ENCODE assay signal across 6 cellular contexts in the genomic region with DNA sequence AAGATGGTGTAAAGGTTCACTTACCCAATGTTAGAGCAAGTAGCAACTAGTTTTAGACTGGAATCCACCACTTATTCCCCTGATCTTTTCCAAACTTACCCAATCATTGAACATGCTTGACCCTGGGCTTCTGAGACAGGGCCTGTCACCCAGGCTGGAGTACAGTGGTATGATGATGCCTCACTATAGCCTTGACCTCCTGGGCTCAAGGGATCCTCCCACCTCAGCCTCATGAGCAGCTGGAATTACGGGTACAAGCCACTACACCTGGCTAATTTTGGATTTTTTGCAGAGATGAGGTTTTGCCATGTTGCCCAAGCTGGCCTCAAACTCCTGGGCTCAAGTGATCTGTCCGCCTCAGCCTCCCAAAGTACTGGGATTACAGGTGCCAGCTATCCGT. TPM values are rescaled to one million over a fixed set of nuclear protein-coding genes. Genes with fewer than 3 reads are reported as not detected.
DNase-seq lines count a peak whose midpoint lies in the region; ATAC-seq and TF ChIP-seq lines count a peak whose summit lies in the region.
"Not testable (repeated sequence)": the region's sequence is repeated elsewhere in the genome, so short reads cannot be mapped to it uniquely, and the experiment has no call there.
"Had no signal": no experiment of that assay in that cellular context is flagged by ENCODE, and none has a peak within 500 bp of the region (broad histone marks: within the 10 kb centered on the region; RNA-seq: fewer than 3 reads in every experiment).

No MANE protein-coding gene starts in this region.

- H4K5ac ChIP-seq in IMR-90 (ENCODE audit: low read depth, low read length) = not testable (repeated sequence)

- not testable (repeated sequence) for H3K56ac ChIP-seq in IMR-90 (ENCODE audit: extremely low read depth, insufficient read depth, low read length)

- H4K8ac ChIP-seq in IMR-90 (ENCODE audit: low read depth in 2 of 2, low read length in 2 of 2) = not testable (repeated sequence)

- TF ChIP-seq RAD21 in IMR-90 (IDR thresholded peaks at IDR 0.05; ENCODE audit: low read length) = not testable (repeated sequence)

- not testable (repeated sequence) for DNase-seq in IMR-90; epithelial cell of prostate (ENCODE audit: low read depth, low spot score); foreskin keratinocyte; left lung; omental fat pad (ENCODE audit: low spot score)

- not testable (repeated sequence) for H2BK20ac ChIP-seq in IMR-90 (ENCODE audit: low read depth, low read length)

- not testable (repeated sequence) for BruUV-seq in IMR-90 (replicated peaks; lab: Mats Ljungman, UMichigan)

- not testable (repeated sequence) for H4K91ac ChIP-seq in IMR-90 (ENCODE audit: insufficient read depth, low read depth, low read length)

- not testable (repeated sequence) for H2AK9ac ChIP-seq in IMR-90 (replicated peaks; ENCODE audit: low read depth, low read length, poor library complexity)

- H2BK5ac ChIP-seq in IMR-90 (ENCODE audit: low read depth, low read length, poor library complexity, severe bottlenecking) = not testable (repeated sequence)

- H3K9me3 ChIP-seq in IMR-90 (ENCODE audit: control insufficient read depth, insufficient read depth, low read length); left lung: not testable (repeated sequence)

- H3K9me1 ChIP-seq in IMR-90 (ENCODE audit: insufficient read depth, low read length) = not testable (repeated sequence)

- not testable (repeated sequence) for H3K18ac ChIP-seq in IMR-90 (ENCODE audit: low read depth, low read length)

- H4K20me1 ChIP-seq in IMR-90 (ENCODE audit: insufficient read depth, low read length) = not testable (repeated sequence)

- dilution Hi-C loops in IMR-90 (cut with HindIII; ENCODE audit: low sequenced_read_pairs, unreplicated experiment) = not testable (repeated sequence)

- not testable (repeated sequence) for H3K9ac ChIP-seq in IMR-90 (ENCODE audit: low read depth, low read length)

- H3K36me3 ChIP-seq in IMR-90 (ENCODE audit: control insufficient read depth, insufficient read depth, low read length) = not testable (repeated sequence)
- peaks cover 0 to 10% of the 10 kb centered on the region in 2 donors for H3K36me3 ChIP-seq in left lung

- not testable (repeated sequence) for TF ChIP-seq CTCF in IMR-90 (conservative IDR thresholded peaks at IDR 0.05; ENCODE audit: low read depth, low read length); foreskin keratinocyte (conservative IDR thresholded peaks at IDR 0.05); left lung (IDR thresholded peaks at IDR 0.05); omental fat pad (IDR thresholded peaks at IDR 0.05)

- not testable (repeated sequence) for H3K4ac ChIP-seq in IMR-90 (ENCODE audit: low read depth, low read length)

- H3K4me2 ChIP-seq in IMR-90 (ENCODE audit: low read depth, low read length) = not testable (repeated sequence)

- H3K23ac ChIP-seq in IMR-90 (ENCODE audit: low read depth, low read length) = not testable (repeated sequence)

- H3K4me1 ChIP-seq in IMR-90 (ENCODE audit: control insufficient read depth, insufficient read depth, low read length); foreskin keratinocyte; left lung: not testable (repeated sequence)

- H2BK15ac ChIP-seq in IMR-90 (ENCODE audit: low read depth, low read length) = not testable (repeated sequence)

- CTCF ChIA-PET in IMR-90 (lab: Yijun Ruan, JAX) = not testable (repeated sequence)

- H3K27me3 ChIP-seq in IMR-90 (ENCODE audit: control insufficient read depth, insufficient read depth, low read length); foreskin keratinocyte; left lung: not testable (repeated sequence)

- H3K79me1 ChIP-seq in IMR-90 (ENCODE audit: low read depth in 1 of 2, low read length in 2 of 2) = not testable (repeated sequence)

- not testable (repeated sequence) for H3K4me3 ChIP-seq in IMR-90 (ENCODE audit: insufficient read depth, low read depth, low read length); left lung

- not testable (repeated sequence) for TF ChIP-seq POLR2A in IMR-90 (IDR thresholded peaks at IDR 0.05; ENCODE audit: low read depth, low read length)

- not testable (repeated sequence) for H3K27ac ChIP-seq in IMR-90 (ENCODE audit: insufficient read depth, low read length); foreskin keratinocyte; left lung
- H3K27ac ChIP-seq in epithelial cell of prostate = peak overlapping the region; percentile 50

- POLR2A ChIA-PET in IMR-90 (lab: Charles Lee; ENCODE audit: unreplicated experiment) = not testable (repeated sequence)

- no CpG with 5 or more reads among the region's 3 CpGs for WGBS in IMR-90 (ENCODE audit: extremely low coverage in 2 of 2, insufficient read length in 1 of 2), 2 experiments

- H2AFZ ChIP-seq in IMR-90 (replicated peaks; ENCODE audit: low read length, poor library complexity) = not testable (repeated sequence)

- not testable (repeated sequence) for H2AK5ac ChIP-seq in IMR-90 (ENCODE audit: low read depth, low read length)

- not testable (repeated sequence) for H2BK120ac ChIP-seq in IMR-90 (ENCODE audit: low read depth, low read length)

- intact Hi-C loops in IMR-90 (cut with micrococcal nuclease); left lung (cut with DNase I): not testable (repeated sequence)

- ATAC-seq in IMR-90 (ENCODE audit: low read depth) (0 out of 2 replicates have a peak, but pooled peaks have one; percentile 6), foreskin keratinocyte (peak; percentile 14), left lung (peak; percentile 7), omental fat pad (ENCODE audit: low FRiP score) (peak; percentile 67)

- in situ Hi-C loops in IMR-90 (cut with MboI; ENCODE audit: low sequenced_read_pairs) = not testable (repeated sequence)

- not testable (repeated sequence) for H3K14ac ChIP-seq in IMR-90 (replicated peaks; ENCODE audit: low read depth, low read length)

RNA-seq across cellular contexts. Expression of gene POMZP3, which starts 14.8 kb away (rescaled TPM):
- total RNA-seq in IMR-90 (2012; rRNA removed) = 1.1 and 1.4 TPM in 2 replicates
- polyA plus RNA-seq in IMR-90 (2012; rRNA removed) = 4.8 and 5.2 TPM in 2 replicates
- polyA plus RNA-seq in IMR-90 (2012; cell fraction: cytosol; rRNA removed) = 3.0 and 3.1 TPM in 2 replicates
- 4.0 and 4.1 TPM in 2 replicates for polyA plus RNA-seq in IMR-90 (2012; cell fraction: nucleus; rRNA removed; ENCODE audit: low replicate concordance)
- 5.0 and 5.7 TPM in 2 replicates for total RNA-seq in foreskin keratinocyte
- polyA plus RNA-seq in foreskin keratinocyte = 5.9 and 7.4 TPM in 2 replicates
- 10 to 100 TPM; 17.5 to 20.9 TPM for total RNA-seq in left lung
- 10 to 100 TPM in 1 of 4 donors, 1 to 10 TPM in 3; 5.2 to 14.3 (median 7.7) TPM for total RNA-seq in omental fat pad
- total RNA-seq: G401 had no signal

Comparison
In these comparisons a context has a peak if more than half of its experiments do, and no peak if none do; other contexts are left out.
1. ATAC-seq: peak in every context shown above with its lines; median percentile 67 in omental fat pad; 14 in foreskin keratinocyte; 7 in left lung; 6 in IMR-90.